ENCODE assay signal across 13 cellular contexts in genomic region chr1:180365039-180365438, GRCh38.
DNase-seq lines count a peak whose midpoint lies in the region; ATAC-seq and TF ChIP-seq lines count a peak whose summit lies in the region.
"Had no signal": no experiment of that assay in that cellular context is flagged by ENCODE, and none has a peak within 500 bp of the region (broad histone marks: within the 10 kb centered on the region; RNA-seq: fewer than 3 reads in every experiment).

No MANE protein-coding gene starts in this region.

- peaks cover 7% of the 10 kb centered on the region for H3K4me1 ChIP-seq in MM.1S (ENCODE audit: low read length)
- H3K4me1 ChIP-seq in neural progenitor cell, result peaks cover 28% of the 10 kb centered on the region
- H3K4me1 ChIP-seq in vagina, result peaks cover 9% of the 10 kb centered on the region

- no peak for TF ChIP-seq CTCF in GM12865 (IDR thresholded peaks at IDR 0.05; ENCODE audit: insufficient read depth, low read depth, low read length, missing control alignments)
- TF ChIP-seq CTCF in MM.1S (IDR thresholded peaks at IDR 0.05; ENCODE audit: low read length), result peak; percentile 29
- TF ChIP-seq CTCF in astrocyte of the spinal cord (IDR thresholded peaks at IDR 0.05; ENCODE audit: low read depth, low read length), result peak; percentile 3
- TF ChIP-seq CTCF in neural progenitor cell (IDR thresholded peaks at IDR 0.05), result peak; percentile 59
- TF ChIP-seq CTCF in vagina (IDR thresholded peaks at IDR 0.05), result no peak

- no peak overlapping the region for H2AFZ ChIP-seq in MM.1S (ENCODE audit: low read length)
- no peak overlapping the region for H2AFZ ChIP-seq in neural progenitor cell (replicated peaks)

- peak; percentile 25 for DNase-seq in GM12865 (ENCODE audit: low read depth)
- peak; percentile 23 for DNase-seq in MM.1S
- DNase-seq in astrocyte of the spinal cord (ENCODE audit: low read depth, low spot score), result no peak
- DNase-seq in neural progenitor cell (ENCODE audit: low spot score), result peak; percentile 28
- DNase-seq in vagina (ENCODE audit: extremely low spot score in 2 of 2), result no peak
- DNase-seq in activated naive CD4-positive, alpha-beta T cell treated with anti-CD3 and anti-CD28 coated beads, Interleukin-2, amount 50 U/mL, for 72 hours (ENCODE audit: low spot score in 2 of 2), result no peak
- DNase-seq in NCI-H2171 treated with DMSO at 0.1 percent for 48 hours (lab: John Stamatoyannopoulos, UW), result no peak
- DNase-seq: activated CD8-positive, alpha-beta T cell treated with anti-CD3 and anti-CD28 coated beads, Interleukin-2, amount 10 ng/mL, durations not matched to agents 7 days and 5 days; left colon; NCI-H1105 had no signal

- H3K4me2 ChIP-seq in MM.1S (ENCODE audit: low read depth, low read length), result no peak overlapping the region
- no peak overlapping the region for H3K4me2 ChIP-seq in neural progenitor cell

- H4K20me1 ChIP-seq in MM.1S (ENCODE audit: insufficient read depth, low read length) (no peaks in the 10 kb centered on the region), neural progenitor cell (ENCODE audit: low read depth) (peaks cover 5% of the 10 kb centered on the region)

- H3K36me3 ChIP-seq in MM.1S (replicated peaks; ENCODE audit: insufficient read depth, low read length) (no peaks in the 10 kb centered on the region), neural progenitor cell (no peaks in the 10 kb centered on the region), vagina (no peaks in the 10 kb centered on the region)
- H3K36me3 ChIP-seq: SJSA1 had no signal

- TF ChIP-seq POLR2A in vagina (IDR thresholded peaks at IDR 0.05), result no peak

- H3K36me3 Mint-ChIP-seq in neural progenitor cell, result no peaks in the 10 kb centered on the region
- peaks cover 0 to 3% of the 10 kb centered on the region in 2 donors for H3K36me3 Mint-ChIP-seq in activated naive CD4-positive, alpha-beta T cell treated with anti-CD3 and anti-CD28 coated beads, Interleukin-2, amount 50 U/mL, for 72 hours

- H3K9ac ChIP-seq in MM.1S (ENCODE audit: low read length) (no peak overlapping the region), neural progenitor cell (no peak overlapping the region)

- no peaks in the 10 kb centered on the region for H3K27me3 ChIP-seq in MM.1S (replicated peaks; ENCODE audit: insufficient read depth, low read length)
- no peaks in the 10 kb centered on the region for H3K27me3 ChIP-seq in neural progenitor cell
- H3K27me3 ChIP-seq in vagina, result no peaks in the 10 kb centered on the region
- H3K27me3 ChIP-seq: SJSA1 had no signal

- no peaks in the 10 kb centered on the region for H3K79me2 ChIP-seq in MM.1S (ENCODE audit: low read length)
- H3K79me2 ChIP-seq in neural progenitor cell (ENCODE audit: low read depth), result peaks cover 3% of the 10 kb centered on the region

- no peak overlapping the region for H3K4me3 Mint-ChIP-seq in neural progenitor cell
- H3K4me3 Mint-ChIP-seq: activated CD8-positive, alpha-beta T cell treated with anti-CD3 and anti-CD28 coated beads, Interleukin-2, amount 10 ng/mL, durations not matched to agents 7 days and 5 days had no signal

- peaks cover 4% of the 10 kb centered on the region for H3K4me1 Mint-ChIP-seq in neural progenitor cell

- H3K27me3 Mint-ChIP-seq in neural progenitor cell (ENCODE audit: insufficient read depth, low read depth), result no peaks in the 10 kb centered on the region

- ATAC-seq in activated naive CD4-positive, alpha-beta T cell treated with anti-CD3 and anti-CD28 coated beads, Interleukin-2, amount 50 U/mL, for 72 hours, result no peak
- ATAC-seq in GM19328 (IDR thresholded peaks at IDR 0.05; ENCODE audit: unreplicated experiment), result no peak
- ATAC-seq: activated CD8-positive, alpha-beta T cell treated with anti-CD3 and anti-CD28 coated beads, Interleukin-2, amount 10 ng/mL, durations not matched to agents 7 days and 5 days; left colon had no signal

- H3K27ac Mint-ChIP-seq in neural progenitor cell, result no peak overlapping the region
- H3K27ac Mint-ChIP-seq in activated naive CD4-positive, alpha-beta T cell treated with anti-CD3 and anti-CD28 coated beads, Interleukin-2, amount 50 U/mL, for 72 hours, result no peak overlapping the region
- H3K27ac Mint-ChIP-seq: activated CD8-positive, alpha-beta T cell treated with anti-CD3 and anti-CD28 coated beads, Interleukin-2, amount 10 ng/mL, durations not matched to agents 7 days and 5 days had no signal

- no peaks in the 10 kb centered on the region for H3K9me2 ChIP-seq in MM.1S (replicated peaks; ENCODE audit: insufficient read depth, low read length)

- H3K9me3 ChIP-seq in MM.1S (replicated peaks; ENCODE audit: insufficient read depth, low read length) (no peaks in the 10 kb centered on the region), neural progenitor cell (ENCODE audit: low read depth) (no peaks in the 10 kb centered on the region), vagina (no peaks in the 10 kb centered on the region)
- H3K9me3 ChIP-seq: SJSA1 had no signal

- in situ Hi-C loops in astrocyte of the spinal cord (cut with HindIII; ENCODE audit: low sequenced_read_pairs), result no loop called here

- H3F3A ChIP-seq in MM.1S (ENCODE audit: insufficient read depth, low read length) (no peaks in the 10 kb centered on the region), neural progenitor cell (ENCODE audit: low read depth) (peaks cover 3% of the 10 kb centered on the region)

- no peaks in the 10 kb centered on the region for H3K9me3 Mint-ChIP-seq in neural progenitor cell
- H3K9me3 Mint-ChIP-seq in activated naive CD4-positive, alpha-beta T cell treated with anti-CD3 and anti-CD28 coated beads, Interleukin-2, amount 50 U/mL, for 72 hours, result no peaks in the 10 kb centered on the region

- H3K27ac ChIP-seq in MM.1S (ENCODE audit: low read length) (no peak overlapping the region), neural progenitor cell (no peak overlapping the region), vagina (no peak overlapping the region)
- H3K27ac ChIP-seq: epithelial cell of prostate, SJSA1 had no signal

- intact Hi-C loops in vagina (cut with DNase I), result no loop called here

- no peak overlapping the region for H3K4me3 ChIP-seq in GM12865 (ENCODE audit: low read depth, low read length)
- no peak overlapping the region for H3K4me3 ChIP-seq in MM.1S (ENCODE audit: low read length)
- no peak overlapping the region for H3K4me3 ChIP-seq in astrocyte of the spinal cord (ENCODE audit: low read depth, low read length)
- H3K4me3 ChIP-seq in neural progenitor cell, result no peak overlapping the region
- no peak overlapping the region for H3K4me3 ChIP-seq in vagina
- H3K4me3 ChIP-seq: SJSA1 had no signal

Comparison
In these comparisons a context has a peak if more than half of its experiments do, and no peak if none do; other contexts are left out.
1. DNase-seq: peak in GM12865 (single experiment), MM.1S (single experiment) and neural progenitor cell (single experiment); none in astrocyte of the spinal cord (single experiment), vagina (0 of 2), activated naive CD4-positive, alpha-beta T cell treated with anti-CD3 and anti-CD28 coated beads, Interleukin-2, amount 50 U/mL, for 72 hours (0 of 2) and NCI-H2171 treated with DMSO at 0.1 percent for 48 hours (single experiment).
2. CTCF ChIP-seq: peak in MM.1S (single experiment), astrocyte of the spinal cord (single experiment) and neural progenitor cell (single experiment); none in GM12865 (single experiment) and vagina (0 of 3).